In the genomic region with DNA sequence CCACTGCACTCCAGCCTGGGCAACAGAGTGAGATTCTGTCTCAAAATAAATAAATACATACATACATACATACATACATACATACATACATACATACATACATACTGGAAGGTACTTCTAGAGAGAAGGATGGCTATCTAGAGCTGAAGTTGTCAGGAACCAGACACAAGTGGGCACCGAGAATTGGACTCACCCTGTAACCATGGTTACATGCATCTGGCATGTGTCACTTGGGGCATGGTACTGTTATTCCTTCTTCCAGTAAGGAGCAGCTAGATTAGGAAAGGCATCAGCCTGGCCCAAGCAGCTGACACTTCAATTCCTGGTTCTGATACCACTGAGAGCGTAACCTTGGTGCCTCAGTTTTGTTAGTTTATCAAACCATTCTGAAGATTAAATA, we compare ENCODE assay signal across 20 cellular contexts.
DNase-seq lines count a peak whose midpoint lies in the region; ATAC-seq, FAIRE-seq and TF ChIP-seq lines count a peak whose summit lies in the region.
"Had no signal": no experiment of that assay in that cellular context is flagged by ENCODE, and none has a peak within 500 bp of the region (broad histone marks: within the 10 kb centered on the region; RNA-seq: fewer than 3 reads in every experiment).

No MANE protein-coding gene starts in this region.

- H3K23me2 ChIP-seq in H1 (ENCODE audit: low read depth, low read length), result no peaks in the 10 kb centered on the region

- POLR2A ChIA-PET in H1 (lab: Charles Lee; ENCODE audit: partially characterized antibody), result interaction anchor here (1.1 kb wide), 1 partner anchor 13 kb away, joined by 3 read pairs; no protein-coding TSS in a partner anchor

- no peaks in the 10 kb centered on the region for H3K79me1 ChIP-seq in H1 (ENCODE audit: low read depth, low read length)

- H3K23ac ChIP-seq in H1 (ENCODE audit: insufficient read length), result no peak overlapping the region

- H3K4me3 ChIP-seq in H1 (ENCODE audit: extremely low read depth in 1 of 4, insufficient read depth in 2 of 4, low read depth in 3 of 4, low read length in 4 of 4), result no peak overlapping the region
- no peak overlapping the region for H3K4me3 ChIP-seq in BE2C (ENCODE audit: low read depth, low read length)
- H3K4me3 ChIP-seq: breast epithelium, esophagus muscularis mucosa, HAP-1, suprapubic skin had no signal

- H3K4me2 ChIP-seq in H1 (ENCODE audit: insufficient read depth in 1 of 2, low read depth in 2 of 2, low read length in 2 of 2), result no peak overlapping the region

- no peak overlapping the region for H2AK5ac ChIP-seq in H1 (ENCODE audit: low read depth, low read length)

- FAIRE-seq in H1 (lab: Jason Lieb, UNC), result no peak

- H3K56ac ChIP-seq in H1 (replicated peaks; ENCODE audit: insufficient read length, low read depth, low read length), result no peak overlapping the region

- H3K9ac ChIP-seq in H1 (replicated peaks in 1 of 4; ENCODE audit: extremely low read depth in 1 of 4, low read depth in 3 of 4, low read length in 3 of 4), result no peak overlapping the region

- TF ChIP-seq CTCF in H1 (IDR thresholded peaks at IDR 0.05; ENCODE audit: control extremely low read depth in 1 of 3, insufficient read depth in 1 of 3, low read depth in 1 of 3, low read length in 3 of 3), result no peak
- TF ChIP-seq CTCF in BE2C (IDR thresholded peaks at IDR 0.05; ENCODE audit: low read depth, low read length), result no peak

- no peak overlapping the region for H4K8ac ChIP-seq in H1 (ENCODE audit: extremely low read depth, insufficient read depth, low read length)

- no peak overlapping the region for H3K18ac ChIP-seq in H1 (ENCODE audit: extremely low read depth, low read length)

- H3K14ac ChIP-seq in H1 (ENCODE audit: insufficient read length), result no peak overlapping the region

- no peak overlapping the region for H4K5ac ChIP-seq in H1 (ENCODE audit: insufficient read length, low read depth, low read length)

- TF ChIP-seq EP300 in H1 (IDR thresholded peaks at IDR 0.05; ENCODE audit: borderline replicate concordance in 1 of 2, low read depth in 2 of 2, low read length in 2 of 2), result no peak

- H2BK15ac ChIP-seq in H1 (ENCODE audit: low read length), result no peak overlapping the region

- H3K4me3 Mint-ChIP-seq in activated naive CD4-positive, alpha-beta T cell treated with anti-CD3 and anti-CD28 coated beads for 36 hours, result no peak overlapping the region
- no peak overlapping the region for H3K4me3 Mint-ChIP-seq in activated naive CD4-positive, alpha-beta T cell treated with anti-CD3 and anti-CD28 coated beads, Interleukin-2, amount 10 ng/mL, durations not matched to agents 7 days and 5 days
- peak overlapping the region; percentile 50 for H3K4me3 Mint-ChIP-seq in stimulated activated effector memory CD8-positive, alpha-beta T cell treated with anti-CD3 and anti-CD28 coated beads, Interleukin-12 subunit alpha, Interleukin-12 subunit beta, amount 100 ng/mL, for 72 hours

- peak overlapping the region; percentile 63 for H3K27ac Mint-ChIP-seq in activated naive CD4-positive, alpha-beta T cell treated with anti-CD3 and anti-CD28 coated beads for 36 hours
- no peak overlapping the region for H3K27ac Mint-ChIP-seq in activated naive CD4-positive, alpha-beta T cell treated with anti-CD3 and anti-CD28 coated beads, Interleukin-2, amount 10 ng/mL, durations not matched to agents 7 days and 5 days
- H3K27ac Mint-ChIP-seq in stimulated activated effector memory CD8-positive, alpha-beta T cell treated with anti-CD3 and anti-CD28 coated beads, Interleukin-12 subunit alpha, Interleukin-12 subunit beta, amount 100 ng/mL, for 72 hours, result peak overlapping the region; percentile 95

- peaks cover 7% of the 10 kb centered on the region for H3K36me3 Mint-ChIP-seq in activated naive CD4-positive, alpha-beta T cell treated with anti-CD3 and anti-CD28 coated beads for 36 hours (ENCODE audit: low read depth)
- H3K36me3 Mint-ChIP-seq in activated naive CD4-positive, alpha-beta T cell treated with anti-CD3 and anti-CD28 coated beads, Interleukin-2, amount 10 ng/mL, durations not matched to agents 7 days and 5 days, result peaks cover 24% of the 10 kb centered on the region
- peaks cover 5% of the 10 kb centered on the region for H3K36me3 Mint-ChIP-seq in stimulated activated effector memory CD8-positive, alpha-beta T cell treated with anti-CD3 and anti-CD28 coated beads, Interleukin-12 subunit alpha, Interleukin-12 subunit beta, amount 100 ng/mL, for 72 hours

- intact Hi-C loops in activated naive CD4-positive, alpha-beta T cell treated with anti-CD3 and anti-CD28 coated beads for 36 hours (cut with micrococcal nuclease), result no loop called here

- no peak overlapping the region for H2BK5ac ChIP-seq in H1 (ENCODE audit: low read depth, low read length)

- H3K79me2 ChIP-seq in H1 (ENCODE audit: control insufficient read depth in 1 of 2, insufficient read depth in 2 of 2, low read length in 2 of 2), result no peaks in the 10 kb centered on the region

- H4K91ac ChIP-seq in H1 (replicated peaks; ENCODE audit: insufficient read length, low read length), result no peak overlapping the region

- H2AFZ ChIP-seq in H1 (ENCODE audit: low read length), result no peak overlapping the region

- H2BK12ac ChIP-seq in H1 (ENCODE audit: low read depth, low read length), result peak overlapping the region; percentile 50; the same call in 1 of the 2 replicates

- H3K9me3 ChIP-seq in H1 (ENCODE audit: insufficient read depth in 2 of 2, low read depth in 1 of 2, low read length in 1 of 2), result no peaks in the 10 kb centered on the region
- no peaks in the 10 kb centered on the region for H3K9me3 ChIP-seq in BE2C
- H3K9me3 ChIP-seq: esophagus muscularis mucosa, HAP-1, suprapubic skin had no signal

- no peaks in the 10 kb centered on the region for H3K9me3 Mint-ChIP-seq in activated naive CD4-positive, alpha-beta T cell treated with anti-CD3 and anti-CD28 coated beads for 36 hours
- H3K9me3 Mint-ChIP-seq in activated naive CD4-positive, alpha-beta T cell treated with anti-CD3 and anti-CD28 coated beads, Interleukin-2, amount 10 ng/mL, durations not matched to agents 7 days and 5 days, result peaks cover 3% of the 10 kb centered on the region
- H3K9me3 Mint-ChIP-seq in stimulated activated effector memory CD8-positive, alpha-beta T cell treated with anti-CD3 and anti-CD28 coated beads, Interleukin-12 subunit alpha, Interleukin-12 subunit beta, amount 100 ng/mL, for 72 hours, result no peaks in the 10 kb centered on the region
- H3K9me3 Mint-ChIP-seq: IgD-negative memory B cell had no signal

- no peak for ATAC-seq in stimulated activated effector memory CD8-positive, alpha-beta T cell treated with anti-CD3 and anti-CD28 coated beads, Interleukin-12 subunit alpha, Interleukin-12 subunit beta, amount 100 ng/mL, for 72 hours
- ATAC-seq in left lobe of liver, result no peak
- ATAC-seq: sciatic nerve had no signal

- no peak overlapping the region for H3K27ac ChIP-seq in H1 (ENCODE audit: low read depth, low read length)
- H3K27ac ChIP-seq: breast epithelium, esophagus muscularis mucosa, RWPE1, suprapubic skin had no signal

- no peaks in the 10 kb centered on the region for H4K20me1 ChIP-seq in H1 (replicated peaks in 1 of 2; ENCODE audit: control insufficient read depth in 1 of 2, insufficient read depth in 2 of 2, low read length in 2 of 2)

- no peaks in the 10 kb centered on the region for H3K27me3 ChIP-seq in H1 (replicated peaks in 1 of 4; ENCODE audit: control insufficient read depth in 3 of 4, extremely low read depth in 1 of 4, insufficient read depth in 3 of 4, low read length in 3 of 4)
- H3K27me3 ChIP-seq in BE2C, result no peaks in the 10 kb centered on the region
- H3K27me3 ChIP-seq: suprapubic skin had no signal

- 0 out of 2 replicates have a peak overlapping the region, but pooled peaks have one; percentile 21 for H2BK20ac ChIP-seq in H1 (ENCODE audit: low read length)

- WGBS in H1 (ENCODE audit: extremely low coverage in 1 of 2, insufficient coverage in 1 of 2, insufficient read length in 1 of 2, insufficient replicate concordance in 2 of 2, low coverage in 1 of 2, low lambda C conversion rate in 2 of 2, missing lambda C conversion rate in 1 of 2), 2 experiments, result 92% methylated on average over 2 of the region's 2 CpGs; no CpG with 5 or more reads in 1 of the 2 experiments

- no peak for TF ChIP-seq POLR2A in H1 (IDR thresholded peaks at IDR 0.05; ENCODE audit: control extremely low read depth in 1 of 2, low read depth in 2 of 2, low read length in 2 of 2)

- H3K4ac ChIP-seq in H1 (replicated peaks; ENCODE audit: insufficient read length, low read depth, low read length), result no peak overlapping the region

- no peak overlapping the region for H2BK120ac ChIP-seq in H1 (replicated peaks; ENCODE audit: low read depth, low read length)

- CTCF ChIA-PET in activated naive CD4-positive, alpha-beta T cell treated with anti-CD3 and anti-CD28 coated beads for 36 hours (lab: Charles Lee), result interaction anchor here (0.6 kb wide), 1 partner anchor 167 kb away, joined by 3 read pairs; no protein-coding TSS in a partner anchor
- CTCF ChIA-PET in activated naive CD4-positive, alpha-beta T cell treated with anti-CD3 and anti-CD28 coated beads, Interleukin-2, amount 10 ng/mL, durations not matched to agents 7 days and 5 days (lab: Charles Lee), result no interaction called here
- CTCF ChIA-PET in H1 (lab: Charles Lee; ENCODE audit: partially characterized antibody), result no interaction called here

- peaks cover 75% of the 10 kb centered on the region for H3K4me1 Mint-ChIP-seq in activated naive CD4-positive, alpha-beta T cell treated with anti-CD3 and anti-CD28 coated beads for 36 hours (ENCODE audit: low read depth)
- peaks cover 62% of the 10 kb centered on the region for H3K4me1 Mint-ChIP-seq in activated naive CD4-positive, alpha-beta T cell treated with anti-CD3 and anti-CD28 coated beads, Interleukin-2, amount 10 ng/mL, durations not matched to agents 7 days and 5 days
- H3K4me1 Mint-ChIP-seq in stimulated activated effector memory CD8-positive, alpha-beta T cell treated with anti-CD3 and anti-CD28 coated beads, Interleukin-12 subunit alpha, Interleukin-12 subunit beta, amount 100 ng/mL, for 72 hours, result peaks cover 64% of the 10 kb centered on the region

- H3K36me3 ChIP-seq in H1 (ENCODE audit: control insufficient read depth in 2 of 4, insufficient read depth in 4 of 4, low read length in 3 of 4), result no peaks in the 10 kb centered on the region
- H3K36me3 ChIP-seq in BE2C, result no peaks in the 10 kb centered on the region
- H3K36me3 ChIP-seq: breast epithelium, esophagus muscularis mucosa, HAP-1, suprapubic skin had no signal

- no peak for TF ChIP-seq RAD21 in H1 (IDR thresholded peaks at IDR 0.05 in 1 of 2, conservative IDR thresholded peaks at IDR 0.05 in 1 of 2; ENCODE audit: low read depth in 2 of 2, low read length in 2 of 2)

- peaks cover 0 to 5% (median 0%) of the 10 kb centered on the region in 4 experiments; a peak in 1 of 7 replicates for H3K4me1 ChIP-seq in H1 (replicated peaks in 1 of 4; ENCODE audit: control insufficient read depth in 3 of 4, insufficient read depth in 4 of 4, low read length in 3 of 4)
- H3K4me1 ChIP-seq in BE2C, result no peaks in the 10 kb centered on the region
- H3K4me1 ChIP-seq: breast epithelium had no signal

- no peaks in the 10 kb centered on the region for H3K27me3 Mint-ChIP-seq in activated naive CD4-positive, alpha-beta T cell treated with anti-CD3 and anti-CD28 coated beads for 36 hours (ENCODE audit: low read depth)
- no peaks in the 10 kb centered on the region for H3K27me3 Mint-ChIP-seq in activated naive CD4-positive, alpha-beta T cell treated with anti-CD3 and anti-CD28 coated beads, Interleukin-2, amount 10 ng/mL, durations not matched to agents 7 days and 5 days
- H3K27me3 Mint-ChIP-seq: IgD-negative memory B cell had no signal

- DNase-seq in activated naive CD4-positive, alpha-beta T cell treated with anti-CD3 and anti-CD28 coated beads for 36 hours, result no peak
- DNase-seq in activated naive CD4-positive, alpha-beta T cell treated with anti-CD3 and anti-CD28 coated beads, Interleukin-2, amount 10 ng/mL, durations not matched to agents 7 days and 5 days, result no peak
- DNase-seq in M059J (ENCODE audit: low read depth), result peak; percentile 64
- no peak for DNase-seq in H1 (ENCODE audit: low read depth in 1 of 2, low spot score in 2 of 2)
- no peak for DNase-seq in stimulated activated effector memory CD8-positive, alpha-beta T cell treated with anti-CD3 and anti-CD28 coated beads, Interleukin-12 subunit alpha, Interleukin-12 subunit beta, amount 100 ng/mL, for 72 hours (ENCODE audit: low spot score in 2 of 2)
- no peak for DNase-seq in BE2C
- DNase-seq in left lobe of liver (ENCODE audit: low spot score), result no peak
- DNase-seq in NCI-H187 (lab: John Stamatoyannopoulos, UW), result no peak
- DNase-seq: activated naive CD4-positive, alpha-beta T cell treated with anti-CD3 and anti-CD28 coated beads, Interleukin-2, amount 50 U/mL, for 16 hours; NCI-H1048; NCI-H774; stimulated activated CD4-positive, alpha-beta T cell treated with anti-CD3 and anti-CD28 coated beads, Interleukin-2, amount 100 ng/mL, for 24 hours; T-helper 1 cell had no signal
